Comparison of ENCODE assay signal across 24 cellular contexts in the genomic region with DNA sequence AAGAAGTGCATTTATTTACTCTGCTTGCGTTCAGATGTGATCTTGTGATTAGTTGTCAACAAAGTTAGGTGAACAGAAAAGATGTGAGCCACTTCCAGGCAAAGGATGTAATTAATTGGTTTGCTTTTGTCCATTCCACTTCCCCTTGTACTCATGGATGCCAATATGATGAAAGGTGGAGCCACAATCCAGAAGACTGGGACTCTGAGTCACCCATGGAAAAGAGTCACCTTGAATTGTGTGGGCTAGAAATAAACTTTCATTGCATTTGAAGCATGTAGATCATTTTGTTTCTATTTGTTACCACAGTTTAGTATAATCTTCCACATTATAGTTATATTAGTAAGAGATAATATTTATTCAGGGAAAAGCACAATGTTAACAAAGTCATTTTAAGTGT.
A peak's percentile ranks its signal among the peaks of the same experiment; 100 is the strongest.
DNase-seq lines count a peak whose midpoint lies in the region; FAIRE-seq and TF ChIP-seq lines count a peak whose summit lies in the region.
"Had no signal": no experiment of that assay in that cellular context is flagged by ENCODE, and none has a peak within 500 bp of the region (broad histone marks: within the 10 kb centered on the region; RNA-seq: fewer than 3 reads in every experiment).

No MANE protein-coding gene starts in this region.

- FAIRE-seq in HTR-8/SVneo (lab: Jason Lieb, UNC) = peak; percentile 62
- FAIRE-seq: GM12891 had no signal

- in situ Hi-C loops in astrocyte of the spinal cord (cut with HindIII; ENCODE audit: low sequenced_read_pairs) = no loop called here

- no peak overlapping the region for H3K4me3 ChIP-seq in astrocyte of the spinal cord (ENCODE audit: low read depth, low read length)
- H3K4me3 ChIP-seq: MG63, SK-N-MC, smooth muscle cell, thoracic aorta had no signal

- DNase-seq in Daoy (ENCODE audit: low read depth) (peak; percentile 9), HTR-8/SVneo (ENCODE audit: insufficient read length, low spot score) (no peak), astrocyte of the spinal cord (ENCODE audit: low read depth, low spot score) (peak; percentile 15), kidney glomerular epithelial cell (lab: John Stamatoyannopoulos, UW) (peak; percentile 42), NCI-H2196 treated with DMSO at 0.1 percent for 48 hours (lab: John Stamatoyannopoulos, UW; ENCODE audit: unreplicated experiment) (no peak), globus pallidus (ENCODE audit: low spot score) (no peak), cortex of kidney (lab: John Stamatoyannopoulos, UW) (no peak)
- no peak for DNase-seq in NK-92 treated with Interleukin-12 subunit alpha and Interleukin-12 subunit beta, amount 100 ng/mL, for 24 hours (lab: John Stamatoyannopoulos, UW)
- DNase-seq: activated CD4-positive, alpha-beta memory T cell treated with anti-CD3 and anti-CD28 coated beads, Interleukin-2, amount 10 ng/mL, durations not matched to agents 7 days and 5 days; activated effector memory CD4-positive, alpha-beta T cell treated with anti-CD3 and anti-CD28 coated beads, Interleukin-2, amount 50 U/mL, for 16 hours; CD4-positive, alpha-beta T cell; DMS 273 treated with DMSO at 0.1 percent for 48 hours; hypothalamus; islet precursor cell; MG63; NCI-H1436; NCI-H2107; NCI-H524 treated with DMSO at 0.1 percent for 48 hours; RPMI8226; stimulated activated naive CD4-positive, alpha-beta T cell had no signal

- TF ChIP-seq CTCF in astrocyte of the spinal cord (IDR thresholded peaks at IDR 0.05; ENCODE audit: low read depth, low read length) = no peak

Comparison
In these comparisons a context has a peak if more than half of its experiments do, and no peak if none do; other contexts are left out.
1. DNase-seq: peak in Daoy (single experiment), astrocyte of the spinal cord (single experiment) and kidney glomerular epithelial cell (single experiment); none in HTR-8/SVneo (single experiment), NCI-H2196 treated with DMSO at 0.1 percent for 48 hours (single experiment), globus pallidus (single experiment), NK-92 treated with Interleukin-12 subunit alpha and Interleukin-12 subunit beta, amount 100 ng/mL, for 24 hours (single experiment) and cortex of kidney (single experiment).